In genomic region chr6:33320315-33321181, GRCh38 we compare ENCODE assay signal across 8 cellular contexts. TPM values are rescaled to one million over a fixed set of nuclear protein-coding genes. Genes with fewer than 3 reads are reported as not detected.
A peak's percentile ranks its signal among the peaks of the same experiment; 100 is the strongest.
DNase-seq lines count a peak whose midpoint lies in the region; ATAC-seq and TF ChIP-seq lines count a peak whose summit lies in the region.

No MANE protein-coding gene starts in this region.

- H3K4me3 ChIP-seq in upper lobe of right lung: no peak overlapping the region

- no peak for TF ChIP-seq CTCF in upper lobe of right lung (IDR thresholded peaks at IDR 0.05)

- intact Hi-C loops in activated naive CD4-positive, alpha-beta T cell treated with anti-CD3 and anti-CD28 coated beads for 36 hours (cut with micrococcal nuclease): no loop called here
- intact Hi-C loops in upper lobe of right lung (cut with DNase I): no loop called here

- no peaks in the 10 kb centered on the region for H3K27me3 ChIP-seq in upper lobe of right lung

- H3K4me1 Mint-ChIP-seq in activated naive CD4-positive, alpha-beta T cell treated with anti-CD3 and anti-CD28 coated beads for 36 hours (ENCODE audit: low read depth): peaks cover 69% of the 10 kb centered on the region

- H3K4me3 Mint-ChIP-seq in activated naive CD4-positive, alpha-beta T cell treated with anti-CD3 and anti-CD28 coated beads for 36 hours: peak overlapping the region; percentile 70

- peak overlapping the region; percentile 98 for H3K27ac Mint-ChIP-seq in activated naive CD4-positive, alpha-beta T cell treated with anti-CD3 and anti-CD28 coated beads for 36 hours

- CTCF ChIA-PET in activated naive CD4-positive, alpha-beta T cell treated with anti-CD3 and anti-CD28 coated beads for 36 hours (lab: Charles Lee): interaction anchor here (1.0 kb wide), 3 partner anchors 37 to 350 kb away, joined by 3 read pairs; no protein-coding TSS in a partner anchor

- ATAC-seq in upper lobe of right lung: no peak
- no peak for ATAC-seq in HG02870 (IDR thresholded peaks at IDR 0.05; ENCODE audit: unreplicated experiment)

- no peaks in the 10 kb centered on the region for H3K27me3 Mint-ChIP-seq in activated naive CD4-positive, alpha-beta T cell treated with anti-CD3 and anti-CD28 coated beads for 36 hours (ENCODE audit: low read depth)

- no peaks in the 10 kb centered on the region for H3K9me3 ChIP-seq in upper lobe of right lung

- H3K4me1 ChIP-seq in upper lobe of right lung: peaks cover 50% of the 10 kb centered on the region

- no peaks in the 10 kb centered on the region for H3K9me3 Mint-ChIP-seq in activated naive CD4-positive, alpha-beta T cell treated with anti-CD3 and anti-CD28 coated beads for 36 hours

- peaks cover 28% of the 10 kb centered on the region for H3K36me3 ChIP-seq in upper lobe of right lung

- peaks cover 28% of the 10 kb centered on the region for H3K36me3 Mint-ChIP-seq in activated naive CD4-positive, alpha-beta T cell treated with anti-CD3 and anti-CD28 coated beads for 36 hours (ENCODE audit: low read depth)

- H3K27ac ChIP-seq in upper lobe of right lung: peak overlapping the region; percentile 6

- DNase-seq in activated naive CD4-positive, alpha-beta T cell treated with anti-CD3 and anti-CD28 coated beads for 36 hours: no peak
- no peak for DNase-seq in activated naive CD4-positive, alpha-beta T cell treated with anti-CD3 and anti-CD28 coated beads, Interleukin-2, amount 50 U/mL, for 16 hours
- DNase-seq in amniotic epithelial cell (ENCODE audit: low read depth) (peak; percentile 93), kidney glomerular epithelial cell (lab: John Stamatoyannopoulos, UW) (peak; percentile 69), upper lobe of right lung (no peak), activated gamma-delta T cell (lab: John Stamatoyannopoulos, UW) (no peak)
- DNase-seq in stimulated activated CD4-positive, alpha-beta T cell treated with anti-CD3 and anti-CD28 coated beads, Interleukin-12 subunit alpha, Interleukin-12 subunit beta, amount 100 ng/mL, for 4 hours: no peak

RNA-seq across cellular contexts. Expression of gene DAXX, which starts 2.2 kb away (rescaled TPM):
- total RNA-seq in activated naive CD4-positive, alpha-beta T cell treated with anti-CD3 and anti-CD28 coated beads for 36 hours: 10 to 100 TPM; 48.1 to 55.1 TPM
- total RNA-seq in upper lobe of right lung: 35.0 TPM

RNA-seq across cellular contexts. Expression of gene ZBTB22, which starts 3.0 kb away (rescaled TPM):
- total RNA-seq in activated naive CD4-positive, alpha-beta T cell treated with anti-CD3 and anti-CD28 coated beads for 36 hours: 1 to 10 TPM; 8.8 to 9.0 TPM
- 26.2 TPM for total RNA-seq in upper lobe of right lung

RNA-seq across cellular contexts. Expression of gene TAPBP, which starts 6.7 kb away (rescaled TPM):
- total RNA-seq in activated naive CD4-positive, alpha-beta T cell treated with anti-CD3 and anti-CD28 coated beads for 36 hours: 100 to 1,000 TPM; 184 TPM
- 191 TPM for total RNA-seq in upper lobe of right lung

RNA-seq across cellular contexts. Expression of gene RGL2, which starts 21.8 kb away (rescaled TPM):
- 10 to 100 TPM; 23.8 to 27.8 TPM for total RNA-seq in activated naive CD4-positive, alpha-beta T cell treated with anti-CD3 and anti-CD28 coated beads for 36 hours
- total RNA-seq in upper lobe of right lung: 114 TPM

RNA-seq across cellular contexts. Expression of gene PFDN6, which starts 31.1 kb away (rescaled TPM):
- total RNA-seq in activated naive CD4-positive, alpha-beta T cell treated with anti-CD3 and anti-CD28 coated beads for 36 hours: 10 to 100 TPM; 67.9 to 81.3 TPM
- 39.3 TPM for total RNA-seq in upper lobe of right lung

Comparison
In these comparisons a context has a peak if more than half of its experiments do, and no peak if none do; other contexts are left out.
1. DNase-seq: peak in amniotic epithelial cell (single experiment) and kidney glomerular epithelial cell (single experiment); none in activated naive CD4-positive, alpha-beta T cell treated with anti-CD3 and anti-CD28 coated beads for 36 hours (single experiment), activated naive CD4-positive, alpha-beta T cell treated with anti-CD3 and anti-CD28 coated beads, Interleukin-2, amount 50 U/mL, for 16 hours (single experiment), upper lobe of right lung (single experiment), stimulated activated CD4-positive, alpha-beta T cell treated with anti-CD3 and anti-CD28 coated beads, Interleukin-12 subunit alpha, Interleukin-12 subunit beta, amount 100 ng/mL, for 4 hours (single experiment) and activated gamma-delta T cell (single experiment).